12 cellular contexts compared by ENCODE assay signal in genomic region chr7:1025747-1026581, GRCh38. TPM values are rescaled to one million over a fixed set of nuclear protein-coding genes. Genes with fewer than 3 reads are reported as not detected.
DNase-seq lines count a peak whose midpoint lies in the region; ATAC-seq and TF ChIP-seq lines count a peak whose summit lies in the region.
"Had no signal": no experiment of that assay in that cellular context is flagged by ENCODE, and none has a peak within 500 bp of the region (broad histone marks: within the 10 kb centered on the region; RNA-seq: fewer than 3 reads in every experiment).

No MANE protein-coding gene starts in this region.

- H2AK9ac ChIP-seq in IMR-90 (replicated peaks; ENCODE audit: low read depth, low read length, poor library complexity): peak overlapping the region; percentile 79

- peaks cover 13 to 59% (median 43%) of the 10 kb centered on the region in 4 donors for H3K4me1 Mint-ChIP-seq in naive thymus-derived CD8-positive, alpha-beta T cell
- peaks cover 49% of the 10 kb centered on the region for H3K4me1 Mint-ChIP-seq in stimulated activated naive CD8-positive, alpha-beta T cell treated with anti-CD3 and anti-CD28 coated beads, Interleukin-15, amount 100 ng/mL, for 72 hours

- peak overlapping the region in 5 of 10 donors; percentile 10 to 91 (median 75) for H3K27ac Mint-ChIP-seq in naive thymus-derived CD8-positive, alpha-beta T cell
- H3K27ac Mint-ChIP-seq in stimulated activated naive CD8-positive, alpha-beta T cell treated with anti-CD3 and anti-CD28 coated beads, Interleukin-15, amount 100 ng/mL, for 72 hours: peak overlapping the region in 1 of 2 donors; percentile 48

- H2AK5ac ChIP-seq in IMR-90 (ENCODE audit: low read depth, low read length): no peak overlapping the region

- H3K9me3 Mint-ChIP-seq in naive thymus-derived CD8-positive, alpha-beta T cell: peaks cover 0 to 23% (median 0%) of the 10 kb centered on the region in 9 donors
- H3K9me3 Mint-ChIP-seq in stimulated activated naive CD8-positive, alpha-beta T cell treated with anti-CD3 and anti-CD28 coated beads, Interleukin-15, amount 100 ng/mL, for 72 hours: peaks cover 0 to 10% of the 10 kb centered on the region in 2 donors

- no peak overlapping the region for H2BK20ac ChIP-seq in IMR-90 (ENCODE audit: low read depth, low read length)

- no peak overlapping the region for H4K8ac ChIP-seq in IMR-90 (ENCODE audit: low read depth in 2 of 2, low read length in 2 of 2)

- H3K9me1 ChIP-seq in IMR-90 (ENCODE audit: insufficient read depth, low read length): no peaks in the 10 kb centered on the region

- H3K4me1 ChIP-seq in IMR-90 (ENCODE audit: control insufficient read depth, insufficient read depth, low read length): peaks cover 9% of the 10 kb centered on the region; the same call in 1 of the 2 replicates

- peaks cover 0 to under 1% (median 0%) of the 10 kb centered on the region in 5 donors for H3K27me3 Mint-ChIP-seq in naive thymus-derived CD8-positive, alpha-beta T cell
- no peaks in the 10 kb centered on the region for H3K27me3 Mint-ChIP-seq in stimulated activated naive CD8-positive, alpha-beta T cell treated with anti-CD3 and anti-CD28 coated beads, Interleukin-15, amount 100 ng/mL, for 72 hours

- TF ChIP-seq CTCF in IMR-90 (conservative IDR thresholded peaks at IDR 0.05; ENCODE audit: low read depth, low read length) (no peak), RWPE1 (conservative IDR thresholded peaks at IDR 0.05; ENCODE audit: low read depth) (no peak)

- peaks cover 52% of the 10 kb centered on the region for H4K20me1 ChIP-seq in IMR-90 (ENCODE audit: insufficient read depth, low read length)

- intact Hi-C loops in IMR-90 (cut with micrococcal nuclease): no loop called here

- DNase-seq in DMS79 (lab: John Stamatoyannopoulos, UW) (peak; percentile 90), IMR-90 (no peak), RWPE1 (ENCODE audit: low spot score) (no peak)
- DNase-seq in naive thymus-derived CD8-positive, alpha-beta T cell: peak in 1 of 10 donors; percentile 58
- no peak for DNase-seq in effector CD8-positive, alpha-beta T cell (lab: John Stamatoyannopoulos, UW)
- no peak for DNase-seq in stimulated activated naive CD8-positive, alpha-beta T cell treated with anti-CD3 and anti-CD28 coated beads, Interleukin-15, amount 100 ng/mL, for 72 hours
- DNase-seq: stimulated activated CD4-positive, alpha-beta T cell treated with anti-CD3 and anti-CD28 coated beads, Interleukin-2, amount 100 ng/mL, for 24 hours had no signal

- H3K79me1 ChIP-seq in IMR-90 (ENCODE audit: low read depth in 1 of 2, low read length in 2 of 2): peaks cover 11 to 80% of the 10 kb centered on the region in 2 experiments

- in situ Hi-C loops in IMR-90 (cut with MboI; ENCODE audit: low sequenced_read_pairs): no loop called here

- no peak overlapping the region for H4K91ac ChIP-seq in IMR-90 (ENCODE audit: insufficient read depth, low read depth, low read length)

- no peak overlapping the region for H2BK120ac ChIP-seq in IMR-90 (ENCODE audit: low read depth, low read length)

- no peak overlapping the region for H3K56ac ChIP-seq in IMR-90 (ENCODE audit: extremely low read depth, insufficient read depth, low read length)

- WGBS in IMR-90 (ENCODE audit: extremely low coverage in 2 of 2, insufficient read length in 1 of 2), 2 experiments: 91% methylated on average over 23 of the region's 30 CpGs; no CpG with 5 or more reads in 1 of the 2 experiments

- H3K23ac ChIP-seq in IMR-90 (ENCODE audit: low read depth, low read length): no peak overlapping the region

- peaks cover 3% of the 10 kb centered on the region; the same call in 1 of the 2 replicates for H3K9me3 ChIP-seq in IMR-90 (ENCODE audit: control insufficient read depth, insufficient read depth, low read length)
- H3K9me3 ChIP-seq: gastroesophageal sphincter, thoracic aorta had no signal

- ATAC-seq in IMR-90 (ENCODE audit: low read depth) (no peak), GM21390 (IDR thresholded peaks at IDR 0.05; ENCODE audit: unreplicated experiment) (no peak)
- no peak for ATAC-seq in naive thymus-derived CD8-positive, alpha-beta T cell
- no peak for ATAC-seq in stimulated activated naive CD8-positive, alpha-beta T cell treated with anti-CD3 and anti-CD28 coated beads, Interleukin-15, amount 100 ng/mL, for 72 hours
- ATAC-seq: gastroesophageal sphincter had no signal

- H3K18ac ChIP-seq in IMR-90 (ENCODE audit: low read depth, low read length): no peak overlapping the region

- no peaks in the 10 kb centered on the region for H3K27me3 ChIP-seq in IMR-90 (ENCODE audit: control insufficient read depth, insufficient read depth, low read length)
- H3K27me3 ChIP-seq: cardiac muscle cell, gastroesophageal sphincter had no signal

- peaks cover 20% of the 10 kb centered on the region for H3K36me3 ChIP-seq in IMR-90 (ENCODE audit: control insufficient read depth, insufficient read depth, low read length)
- H3K36me3 ChIP-seq: cardiac muscle cell had no signal

- no peak overlapping the region for H3K4ac ChIP-seq in IMR-90 (ENCODE audit: low read depth, low read length)

- H3K36me3 Mint-ChIP-seq in naive thymus-derived CD8-positive, alpha-beta T cell: peaks cover 5 to 25% (median 16%) of the 10 kb centered on the region in 3 donors

- H3K27ac ChIP-seq in IMR-90 (ENCODE audit: insufficient read depth, low read length): no peak overlapping the region
- peak overlapping the region; percentile 94 for H3K27ac ChIP-seq in RWPE1
- H3K27ac ChIP-seq: cardiac muscle cell, thoracic aorta had no signal

- peak overlapping the region in 8 of 10 donors; percentile 66 to 89 (median 78) for H3K4me3 Mint-ChIP-seq in naive thymus-derived CD8-positive, alpha-beta T cell
- no peak overlapping the region for H3K4me3 Mint-ChIP-seq in stimulated activated naive CD8-positive, alpha-beta T cell treated with anti-CD3 and anti-CD28 coated beads, Interleukin-15, amount 100 ng/mL, for 72 hours

- H4K5ac ChIP-seq in IMR-90 (ENCODE audit: low read depth, low read length): no peak overlapping the region

- H3K4me2 ChIP-seq in IMR-90 (ENCODE audit: low read depth, low read length): no peak overlapping the region

- BruUV-seq in IMR-90 (replicated peaks; lab: Mats Ljungman, UMichigan): no TSS peak

- CTCF ChIA-PET in IMR-90 (lab: Yijun Ruan, JAX) (no interaction called here), RWPE1 (lab: Yijun Ruan, JAX) (interaction anchor here (0.7 to 1.8 kb wide), 4 partner anchors 18 to 150 kb away, joined by 3 to 7 read pairs (median 4); partner anchors contain the start of gene GPR146)

- no peak overlapping the region for H2BK15ac ChIP-seq in IMR-90 (ENCODE audit: low read depth, low read length)

- TF ChIP-seq RAD21 in IMR-90 (IDR thresholded peaks at IDR 0.05; ENCODE audit: low read length): no peak

- H3K14ac ChIP-seq in IMR-90 (replicated peaks; ENCODE audit: low read depth, low read length): no peak overlapping the region

- TF ChIP-seq POLR2A in IMR-90 (IDR thresholded peaks at IDR 0.05; ENCODE audit: low read depth, low read length): no peak

- H3K9ac ChIP-seq in IMR-90 (ENCODE audit: low read depth, low read length): no peak overlapping the region

- POLR2A ChIA-PET in IMR-90 (lab: Charles Lee; ENCODE audit: unreplicated experiment) (no interaction called here), RWPE1 (lab: Yijun Ruan, JAX; ENCODE audit: low non-redundant PET) (interaction anchor here (1.3 kb wide), 1 partner anchor 16 kb away, joined by 4 read pairs; no protein-coding TSS in a partner anchor)
- POLR2A ChIA-PET in naive thymus-derived CD8-positive, alpha-beta T cell (lab: Charles Lee): interaction anchor here (1.8 to 5.5 kb wide), 3 partner anchors 18 to 33 kb away, joined by 4 to 35 read pairs (median 26); partner anchors contain the start of gene GPR146

- dilution Hi-C loops in IMR-90 (cut with HindIII; ENCODE audit: low sequenced_read_pairs, unreplicated experiment): no loop called here

- no peak overlapping the region for H2BK5ac ChIP-seq in IMR-90 (ENCODE audit: low read depth, low read length, poor library complexity, severe bottlenecking)

- H3K4me3 ChIP-seq in IMR-90 (ENCODE audit: insufficient read depth, low read depth, low read length): no peak overlapping the region
- H3K4me3 ChIP-seq: cardiac muscle cell, thoracic aorta had no signal

- no peak overlapping the region for H2AFZ ChIP-seq in IMR-90 (replicated peaks; ENCODE audit: low read length, poor library complexity)

TF ChIP-seq in IMR-90, 13 proteins besides CTCF, POLR2A, EP300 and RAD21 (continues in another document):
- no peak for TF ChIP-seq CHD1 (IDR thresholded peaks at IDR 0.05; ENCODE audit: low read depth, low read length)
- no peak for TF ChIP-seq NFE2L2 (IDR thresholded peaks at IDR 0.05; ENCODE audit: low read depth, low read length)
- TF ChIP-seq RFX5 (IDR thresholded peaks at IDR 0.05; ENCODE audit: low read depth, low read length): no peak
- TF ChIP-seq, protein P1, sequence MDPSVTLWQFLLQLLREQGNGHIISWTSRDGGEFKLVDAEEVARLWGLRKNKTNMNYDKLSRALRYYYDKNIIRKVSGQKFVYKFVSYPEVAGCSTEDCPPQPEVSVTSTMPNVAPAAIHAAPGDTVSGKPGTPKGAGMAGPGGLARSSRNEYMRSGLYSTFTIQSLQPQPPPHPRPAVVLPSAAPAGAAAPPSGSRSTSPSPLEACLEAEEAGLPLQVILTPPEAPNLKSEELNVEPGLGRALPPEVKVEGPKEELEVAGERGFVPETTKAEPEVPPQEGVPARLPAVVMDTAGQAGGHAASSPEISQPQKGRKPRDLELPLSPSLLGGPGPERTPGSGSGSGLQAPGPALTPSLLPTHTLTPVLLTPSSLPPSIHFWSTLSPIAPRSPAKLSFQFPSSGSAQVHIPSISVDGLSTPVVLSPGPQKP (IDR thresholded peaks at IDR 0.05; ENCODE audit: borderline replicate concordance, low read depth, low read length): no peak
- no peak for TF ChIP-seq BHLHE40 (IDR thresholded peaks at IDR 0.05; ENCODE audit: low read depth, low read length)

RNA-seq across cellular contexts. Expression of gene GPR146, which starts 18.4 kb away (rescaled TPM):
- 0.83 and 2.2 TPM in 2 replicates for total RNA-seq in IMR-90 (2012; rRNA removed)
- polyA plus RNA-seq in IMR-90 (2012; rRNA removed): 2.5 and 3.4 TPM in 2 replicates
- polyA plus RNA-seq in IMR-90 (2012; cell fraction: cytosol; rRNA removed): 1.9 and 8.1 TPM in 2 replicates
- 4.5 and 7.4 TPM in 2 replicates for polyA plus RNA-seq in IMR-90 (2012; cell fraction: nucleus; rRNA removed; ENCODE audit: low replicate concordance)
- 1 to 10 TPM; 7.0 to 9.5 TPM for total RNA-seq in naive thymus-derived CD8-positive, alpha-beta T cell
- 1 to 10 TPM; 1.4 to 3.8 (median 2.5) TPM for polyA plus RNA-seq in naive thymus-derived CD8-positive, alpha-beta T cell

RNA-seq across cellular contexts. Expression of gene CYP2W1, which starts 43.0 kb away (rescaled TPM):
- total RNA-seq in IMR-90 (2012; rRNA removed): not detected in 2 replicates
- polyA plus RNA-seq in IMR-90 (2012; rRNA removed): not detected in 2 replicates
- polyA plus RNA-seq in IMR-90 (2012; cell fraction: cytosol; rRNA removed): 0.03 TPM in 2 replicates
- 0.13 and 0.48 TPM in 2 replicates for polyA plus RNA-seq in IMR-90 (2012; cell fraction: nucleus; rRNA removed; ENCODE audit: low replicate concordance)
- not detected for total RNA-seq in naive thymus-derived CD8-positive, alpha-beta T cell
- polyA plus RNA-seq in naive thymus-derived CD8-positive, alpha-beta T cell: not detected
- total RNA-seq: gastroesophageal sphincter, mononuclear cell, thoracic aorta had no signal

RNA-seq across cellular contexts. Expression of gene COX19, which starts 50.6 kb away (rescaled TPM):
- total RNA-seq in IMR-90 (2012; rRNA removed): 3.9 and 6.4 TPM in 2 replicates
- polyA plus RNA-seq in IMR-90 (2012; rRNA removed): 7.3 and 7.8 TPM in 2 replicates
- 4.9 and 5.4 TPM in 2 replicates for polyA plus RNA-seq in IMR-90 (2012; cell fraction: cytosol; rRNA removed)
- 18.9 and 24.1 TPM in 2 replicates for polyA plus RNA-seq in IMR-90 (2012; cell fraction: nucleus; rRNA removed; ENCODE audit: low replicate concordance)
- 10 to 100 TPM; 46.9 to 49.0 TPM for total RNA-seq in naive thymus-derived CD8-positive, alpha-beta T cell
- 10 to 100 TPM; 19.3 to 21.5 (median 20.2) TPM for polyA plus RNA-seq in naive thymus-derived CD8-positive, alpha-beta T cell

Comparison
In these comparisons a context has a peak if more than half of its experiments do, and no peak if none do; other contexts are left out.
1. H3K4me3 Mint-ChIP-seq: peak in naive thymus-derived CD8-positive, alpha-beta T cell (8 of 10); none in stimulated activated naive CD8-positive, alpha-beta T cell treated with anti-CD3 and anti-CD28 coated beads, Interleukin-15, amount 100 ng/mL, for 72 hours (0 of 2).